In the genomic region with DNA sequence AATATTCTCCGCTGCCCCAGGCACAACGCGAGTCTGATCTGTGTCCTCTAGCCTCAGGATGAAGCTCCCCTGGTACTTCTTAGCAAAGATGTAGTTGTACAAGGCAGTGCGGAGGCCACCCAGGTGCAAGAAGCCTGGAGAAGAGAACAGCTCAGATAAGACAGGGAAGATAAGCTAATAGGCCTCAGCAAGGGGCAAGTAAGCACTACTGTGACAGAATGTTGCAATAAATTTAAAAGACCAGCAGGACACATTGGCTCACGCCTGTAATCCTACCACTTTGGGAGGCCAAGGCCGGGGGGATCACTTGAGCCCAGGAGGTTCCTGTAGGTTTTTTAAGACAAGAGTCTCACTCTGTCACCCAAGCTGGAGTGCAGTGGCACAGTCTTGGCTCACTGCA, we compare ENCODE assay signal across 27 cellular contexts.
"Had no signal": no experiment of that assay in that cellular context is flagged by ENCODE, and none has a peak within 500 bp of the region (broad histone marks: within the 10 kb centered on the region; RNA-seq: fewer than 3 reads in every experiment).

No MANE protein-coding gene starts in this region.

- H3K9me3 Mint-ChIP-seq: effector memory CD8-positive, alpha-beta T cell; natural killer cell; stimulated activated memory B cell treated with anti-CD40 and anti-IgM and Interleukin-4, amounts not matched to agents 10 μg/mL and 1 μg/mL and 100 μg/mL, for 72 hours; stimulated activated naive CD8-positive, alpha-beta T cell treated with anti-CD3 and anti-CD28 coated beads, Interleukin-15, Interleukin-2, amounts not matched to agents 100 ng/mL and 50 ng/mL, for 24 hours had no signal

- ATAC-seq: effector memory CD8-positive, alpha-beta T cell; esophagus mucosa; foreskin keratinocyte; gastroesophageal sphincter; heart left ventricle; left cardiac atrium; left lung; natural killer cell; sciatic nerve; stimulated activated memory B cell treated with anti-CD40 and anti-IgM and Interleukin-4, amounts not matched to agents 10 μg/mL and 1 μg/mL and 100 μg/mL, for 72 hours; upper lobe of right lung had no signal

- H3K4me2 ChIP-seq: smooth muscle cell had no signal

- FAIRE-seq: islet of Langerhans had no signal

- H3K9me3 ChIP-seq: gastroesophageal sphincter, heart left ventricle, left lung, ovary, suprapubic skin, transverse colon, upper lobe of right lung, vagina had no signal

- H3K27ac ChIP-seq: epithelial cell of prostate, foreskin keratinocyte, gastroesophageal sphincter, heart left ventricle, left lung, ovary, suprapubic skin, transverse colon, upper lobe of right lung, vagina had no signal

- H3K36me3 ChIP-seq: ovary had no signal

- H3K27me3 ChIP-seq: foreskin keratinocyte, gastroesophageal sphincter, heart left ventricle, left lung, ovary, suprapubic skin, transverse colon, upper lobe of right lung, vagina had no signal

- H3K27ac Mint-ChIP-seq: effector memory CD8-positive, alpha-beta T cell; natural killer cell; stimulated activated memory B cell treated with anti-CD40 and anti-IgM and Interleukin-4, amounts not matched to agents 10 μg/mL and 1 μg/mL and 100 μg/mL, for 72 hours; stimulated activated naive CD8-positive, alpha-beta T cell treated with anti-CD3 and anti-CD28 coated beads, Interleukin-15, Interleukin-2, amounts not matched to agents 100 ng/mL and 50 ng/mL, for 24 hours had no signal

- H3K4me3 ChIP-seq: gastroesophageal sphincter, heart left ventricle, left lung, ovary, smooth muscle cell, suprapubic skin, transverse colon, upper lobe of right lung, vagina had no signal

- H3K4me3 Mint-ChIP-seq: effector memory CD8-positive, alpha-beta T cell; natural killer cell; stimulated activated memory B cell treated with anti-CD40 and anti-IgM and Interleukin-4, amounts not matched to agents 10 μg/mL and 1 μg/mL and 100 μg/mL, for 72 hours; stimulated activated naive CD8-positive, alpha-beta T cell treated with anti-CD3 and anti-CD28 coated beads, Interleukin-15, Interleukin-2, amounts not matched to agents 100 ng/mL and 50 ng/mL, for 24 hours had no signal

- DNase-seq: cerebellar nuclear complex; cortex of kidney; effector memory CD8-positive, alpha-beta T cell; foreskin keratinocyte; heart left ventricle; hippocampal formation; left cardiac atrium; mammary epithelial cell; natural killer cell; occipital lobe; ovary; retina; stimulated activated CD4-positive, alpha-beta T cell treated with anti-CD3 and anti-CD28 coated beads, Interleukin-2, amount 100 ng/mL, for 24 hours; stimulated activated CD4-positive, alpha-beta T cell treated with anti-CD3 and anti-CD28 coated beads, Interleukin-4, amount 100 ng/mL, for 4 hours; transverse colon; upper lobe of right lung had no signal

- H3K27me3 Mint-ChIP-seq: effector memory CD8-positive, alpha-beta T cell; stimulated activated memory B cell treated with anti-CD40 and anti-IgM and Interleukin-4, amounts not matched to agents 10 μg/mL and 1 μg/mL and 100 μg/mL, for 72 hours; stimulated activated naive CD8-positive, alpha-beta T cell treated with anti-CD3 and anti-CD28 coated beads, Interleukin-15, Interleukin-2, amounts not matched to agents 100 ng/mL and 50 ng/mL, for 24 hours had no signal
